In genomic region chr16:88706288-88706964, GRCh38 we compare ENCODE assay signal across 8 cellular contexts. TPM values are rescaled to one million over a fixed set of nuclear protein-coding genes. Genes with fewer than 3 reads are reported as not detected.
DNase-seq lines count a peak whose midpoint lies in the region; ATAC-seq, FAIRE-seq and TF ChIP-seq lines count a peak whose summit lies in the region.

Gene CTU2, plus strand, starts transcription at chr16:88706503. Its CDS starts 28 bp downstream, at chr16:88706531.
Gene RNF166, minus strand, starts transcription at chr16:88706408. Its CDS starts 83 bp downstream, at chr16:88706325.

- DNase-seq in Caco-2 (peak; percentile 89 to 97), GM20000 (ENCODE audit: low spot score) (peak; percentile 100), HTR-8/SVneo (ENCODE audit: insufficient read length, low spot score) (peak; percentile 97), Panc1 (ENCODE audit: low read depth, low spot score) (no peak), esophagus muscularis mucosa (ENCODE audit: extremely low spot score) (peak; percentile 95)
- DNase-seq in activated T-cell treated with anti-CD3 and anti-CD28 coated beads, Interleukin-2, amount 50 U/mL, for 48 hours, result peak; percentile 93 to 96
- peak; percentile 87 for DNase-seq in stimulated activated CD8-positive, alpha-beta memory T cell treated with anti-CD3 and anti-CD28 coated beads, Interleukin-7, amount 100 ng/mL, for 24 hours (ENCODE audit: low read depth)

- H3K4me1 ChIP-seq in Caco-2, result peaks cover 9% of the 10 kb centered on the region; the same call in 1 of the 2 replicates
- peaks cover 9% of the 10 kb centered on the region for H3K4me1 ChIP-seq in Panc1 (ENCODE audit: control insufficient read depth, insufficient read depth, low read length)
- H3K4me1 ChIP-seq in esophagus muscularis mucosa, result peaks cover 45 to 71% (median 63%) of the 10 kb centered on the region in 4 donors
- H3K4me1 ChIP-seq in muscle layer of duodenum (ENCODE audit: control insufficient read depth in 1 of 2, insufficient read depth in 2 of 2, low read length in 2 of 2), result peaks cover 12 to 37% of the 10 kb centered on the region in 2 donors

- BruUV-seq in Caco-2 (replicated peaks; lab: Mats Ljungman, UMichigan) (no TSS peak), Panc1 (replicated peaks; lab: Mats Ljungman, UMichigan) (no TSS peak)

- peak; percentile 100 for FAIRE-seq in HTR-8/SVneo (lab: Jason Lieb, UNC)

- TF ChIP-seq EP300 in esophagus muscularis mucosa (IDR thresholded peaks at IDR 0.05), result no peak

- peak within 1 kb of the TSS; percentile 60 for H3K27ac Mint-ChIP-seq in Caco-2 (ENCODE audit: unreplicated experiment)

- in situ Hi-C loops in Panc1 (cut with HindIII; ENCODE audit: low pct_unique_long_range_greater_than_20kb, low sequenced_read_pairs), result no loop called here

- 0% methylated on average over 6 of the region's 76 CpGs for WGBS in esophagus muscularis mucosa

- peak within 1 kb of the TSS; percentile 82 for H3K4me3 Mint-ChIP-seq in Caco-2 (ENCODE audit: unreplicated experiment)

- CTCF ChIA-PET in Caco-2 (lab: Charles Lee), result interaction anchor here (0.6 to 2.8 kb wide), 2 partner anchors 31 to 37 kb away, joined by 5 to 12 read pairs; no protein-coding TSS in a partner anchor
- CTCF ChIA-PET in Panc1 (lab: Charles Lee), result no interaction called here

- H3K27me3 Mint-ChIP-seq in Caco-2 (ENCODE audit: insufficient read depth, unreplicated experiment), result no peaks in the 10 kb centered on the region

- POLR2A ChIA-PET in Caco-2 (lab: Charles Lee), result interaction anchor here (0.6 kb wide), 1 partner anchor 137 kb away, joined by 3 read pairs; the partner anchor contains the start of gene ZC3H18
- POLR2A ChIA-PET in Panc1 (lab: Charles Lee), result interaction anchor here (0.6 kb wide), 1 partner anchor 19 kb away, joined by 4 read pairs; no protein-coding TSS in a partner anchor

- intact Hi-C loops in Caco-2 (cut with micrococcal nuclease; ENCODE audit: unreplicated experiment), result loop anchor here (5.0 kb wide), 1 partner anchor 44 kb away; the partner anchor contains the start of gene MVD
- intact Hi-C loops in Panc1 (cut with micrococcal nuclease; ENCODE audit: unreplicated experiment), result no loop called here
- intact Hi-C loops in esophagus muscularis mucosa (cut with DNase I), result loop anchor here (5.0 kb wide), 1 partner anchor 44 kb away; the partner anchor contains the start of gene MVD

- peak; percentile 89 for ATAC-seq in Panc1

- H3K4me1 Mint-ChIP-seq in Caco-2 (ENCODE audit: low read depth, unreplicated experiment), result peaks cover 7% of the 10 kb centered on the region

- no peak for TF ChIP-seq CTCF in Caco-2 (IDR thresholded peaks at IDR 0.05; ENCODE audit: insufficient read depth in 1 of 2, low read depth in 1 of 2, low read length in 1 of 2, severe bottlenecking in 1 of 2, unreplicated experiment in 1 of 2)
- no peak for TF ChIP-seq CTCF in GM20000 (IDR thresholded peaks at IDR 0.05; ENCODE audit: extremely low read depth, missing control alignments)
- no peak for TF ChIP-seq CTCF in Panc1 (IDR thresholded peaks at IDR 0.05)
- TF ChIP-seq CTCF in esophagus muscularis mucosa (IDR thresholded peaks at IDR 0.05), result peak in 1 of 3 experiments; percentile 26

- H3K9me3 ChIP-seq in Caco-2 (no peaks in the 10 kb centered on the region), Panc1 (ENCODE audit: control insufficient read depth, insufficient read depth, low read depth, low read length) (no peaks in the 10 kb centered on the region), esophagus muscularis mucosa (no peaks in the 10 kb centered on the region), muscle layer of duodenum (ENCODE audit: control insufficient read depth in 1 of 2, low read length in 2 of 2) (no peaks in the 10 kb centered on the region)

- no peaks in the 10 kb centered on the region for H3K27me3 ChIP-seq in Caco-2 (replicated peaks; ENCODE audit: control insufficient read depth, insufficient read depth, low read length)
- H3K27me3 ChIP-seq in Panc1 (ENCODE audit: control insufficient read depth, insufficient read depth, low read length), result no peaks in the 10 kb centered on the region
- H3K27me3 ChIP-seq in esophagus muscularis mucosa, result no peaks in the 10 kb centered on the region
- no peaks in the 10 kb centered on the region for H3K27me3 ChIP-seq in muscle layer of duodenum (ENCODE audit: low read depth, low read length)

- peak within 1 kb of the TSS; percentile 94 for H3K4me3 ChIP-seq in Caco-2 (ENCODE audit: low read depth, low read length)
- peak within 1 kb of the TSS; percentile 85 to 91 for H3K4me3 ChIP-seq in Panc1 (ENCODE audit: low read depth in 2 of 2, low read length in 2 of 2)
- H3K4me3 ChIP-seq in esophagus muscularis mucosa, result peak within 1 kb of the TSS; percentile 82 to 99 (median 92)
- H3K4me3 ChIP-seq in muscle layer of duodenum (ENCODE audit: low read depth in 1 of 2, low read length in 2 of 2), result peak within 1 kb of the TSS; percentile 78 to 98

- H3K36me3 ChIP-seq in Caco-2 (ENCODE audit: control insufficient read depth, insufficient read depth, low read length) (no peaks in the 10 kb centered on the region; the same call in 1 of the 2 replicates), Panc1 (ENCODE audit: control insufficient read depth, insufficient read depth, low read length) (peaks cover 6% of the 10 kb centered on the region; the same call in 1 of the 2 replicates), esophagus muscularis mucosa (peaks cover 0 to 24% (median 13%) of the 10 kb centered on the region in 4 donors), muscle layer of duodenum (ENCODE audit: control insufficient read depth in 1 of 2, insufficient read depth in 2 of 2, low read length in 2 of 2) (no peaks in the 10 kb centered on the region)

- H3K27ac ChIP-seq in Panc1 (ENCODE audit: low read length) (peak within 1 kb of the TSS; percentile 73), esophagus muscularis mucosa (replicated peaks in 1 of 4) (peak within 1 kb of the TSS; percentile 83 to 94 (median 88)), muscle layer of duodenum (ENCODE audit: low read length) (peak within 1 kb of the TSS; percentile 56)

- TF ChIP-seq POLR2A in esophagus muscularis mucosa (IDR thresholded peaks at IDR 0.05; ENCODE audit: low read depth), result no peak

- H3K9me3 Mint-ChIP-seq in Caco-2 (ENCODE audit: unreplicated experiment), result no peaks in the 10 kb centered on the region

- peaks cover 34% of the 10 kb centered on the region for H3K36me3 Mint-ChIP-seq in Caco-2 (ENCODE audit: insufficient read depth, unreplicated experiment)

RNA-seq across cellular contexts. Expression of gene CTU2, which starts in this region (rescaled TPM):
- total RNA-seq in Caco-2 (2022) (44.3 and 54.9 TPM in 2 replicates), Panc1 (2021; ENCODE audit: unreplicated experiment) (24.8 TPM), esophagus muscularis mucosa (10 to 100 TPM in 2 of 4 donors, 1 to 10 TPM in 2; 8.9 to 14.7 (median 10.3) TPM)
- polyA plus RNA-seq in Panc1 (2012; ENCODE audit: insufficient read length), result 31.7 TPM

RNA-seq across cellular contexts. Expression of gene RNF166, which starts in this region (rescaled TPM):
- total RNA-seq in Caco-2 (2022) (37.3 and 40.4 TPM in 2 replicates), Panc1 (2021; ENCODE audit: unreplicated experiment) (19.8 TPM), esophagus muscularis mucosa (10 to 100 TPM; 23.3 to 33.5 (median 27.5) TPM)
- 23.4 TPM for polyA plus RNA-seq in Panc1 (2012; ENCODE audit: insufficient read length)
